In the genomic region with DNA sequence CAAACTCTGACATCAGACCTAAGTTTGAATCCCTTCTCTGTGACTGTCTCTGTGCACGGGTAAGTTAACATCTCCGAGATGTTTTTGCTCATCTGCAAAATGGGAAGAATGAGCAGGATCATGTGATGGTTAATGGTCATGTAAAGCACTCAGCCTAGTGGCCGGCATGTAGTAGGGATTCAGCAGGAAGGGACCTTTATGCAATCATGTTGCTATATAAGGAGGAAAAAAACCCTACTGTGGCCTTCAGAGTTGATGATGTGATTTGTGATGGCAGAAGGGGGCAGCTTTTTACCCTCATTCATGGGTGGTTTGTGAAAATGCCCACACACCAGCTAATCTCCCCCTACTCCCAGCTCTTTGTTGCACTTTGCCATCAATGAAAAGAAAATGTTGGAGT, we compare ENCODE assay signal across 2 cellular contexts.
TF ChIP-seq lines count a peak whose summit lies in the region.

No MANE protein-coding gene starts in this region.

TF ChIP-seq in HepG2, 621 proteins besides CTCF, POLR2A, EP300 and RAD21 (continues in another document):
- TF ChIP-seq, protein P1, sequence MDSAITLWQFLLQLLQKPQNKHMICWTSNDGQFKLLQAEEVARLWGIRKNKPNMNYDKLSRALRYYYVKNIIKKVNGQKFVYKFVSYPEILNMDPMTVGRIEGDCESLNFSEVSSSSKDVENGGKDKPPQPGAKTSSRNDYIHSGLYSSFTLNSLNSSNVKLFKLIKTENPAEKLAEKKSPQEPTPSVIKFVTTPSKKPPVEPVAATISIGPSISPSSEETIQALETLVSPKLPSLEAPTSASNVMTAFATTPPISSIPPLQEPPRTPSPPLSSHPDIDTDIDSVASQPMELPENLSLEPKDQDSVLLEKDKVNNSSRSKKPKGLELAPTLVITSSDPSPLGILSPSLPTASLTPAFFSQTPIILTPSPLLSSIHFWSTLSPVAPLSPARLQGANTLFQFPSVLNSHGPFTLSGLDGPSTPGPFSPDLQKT (CRISPR knock-in tag; IDR thresholded peaks at IDR 0.05; ENCODE audit: borderline replicate concordance): no peak
- TF ChIP-seq ZNF629 (CRISPR knock-in tag; conservative IDR thresholded peaks at IDR 0.05) (peak; percentile 83), ZNF605 (CRISPR knock-in tag; IDR thresholded peaks at IDR 0.05) (no peak), ZNF274 (CRISPR knock-in tag; IDR thresholded peaks at IDR 0.05) (no peak), NPAS2 (CRISPR knock-in tag; IDR thresholded peaks at IDR 0.05; ENCODE audit: borderline replicate concordance) (no peak), CBX5 (CRISPR knock-in tag; IDR thresholded peaks at IDR 0.05; ENCODE audit: borderline replicate concordance) (no peak), PHF21A (CRISPR knock-in tag; IDR thresholded peaks at IDR 0.05) (no peak), EZH2 (conservative IDR thresholded peaks at IDR 0.05; ENCODE audit: low read depth, low read length) (no peak), CCDC6 (CRISPR knock-in tag; IDR thresholded peaks at IDR 0.05) (no peak)
- TF ChIP-seq, protein P2, sequence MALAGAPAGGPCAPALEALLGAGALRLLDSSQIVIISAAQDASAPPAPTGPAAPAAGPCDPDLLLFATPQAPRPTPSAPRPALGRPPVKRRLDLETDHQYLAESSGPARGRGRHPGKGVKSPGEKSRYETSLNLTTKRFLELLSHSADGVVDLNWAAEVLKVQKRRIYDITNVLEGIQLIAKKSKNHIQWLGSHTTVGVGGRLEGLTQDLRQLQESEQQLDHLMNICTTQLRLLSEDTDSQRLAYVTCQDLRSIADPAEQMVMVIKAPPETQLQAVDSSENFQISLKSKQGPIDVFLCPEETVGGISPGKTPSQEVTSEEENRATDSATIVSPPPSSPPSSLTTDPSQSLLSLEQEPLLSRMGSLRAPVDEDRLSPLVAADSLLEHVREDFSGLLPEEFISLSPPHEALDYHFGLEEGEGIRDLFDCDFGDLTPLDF (CRISPR knock-in tag; IDR thresholded peaks at IDR 0.05): no peak
- TF ChIP-seq, protein P3, sequence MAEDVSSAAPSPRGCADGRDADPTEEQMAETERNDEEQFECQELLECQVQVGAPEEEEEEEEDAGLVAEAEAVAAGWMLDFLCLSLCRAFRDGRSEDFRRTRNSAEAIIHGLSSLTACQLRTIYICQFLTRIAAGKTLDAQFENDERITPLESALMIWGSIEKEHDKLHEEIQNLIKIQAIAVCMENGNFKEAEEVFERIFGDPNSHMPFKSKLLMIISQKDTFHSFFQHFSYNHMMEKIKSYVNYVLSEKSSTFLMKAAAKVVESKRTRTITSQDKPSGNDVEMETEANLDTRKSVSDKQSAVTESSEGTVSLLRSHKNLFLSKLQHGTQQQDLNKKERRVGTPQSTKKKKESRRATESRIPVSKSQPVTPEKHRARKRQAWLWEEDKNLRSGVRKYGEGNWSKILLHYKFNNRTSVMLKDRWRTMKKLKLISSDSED (CRISPR knock-in tag; IDR thresholded peaks at IDR 0.05): no peak
- TF ChIP-seq, protein P4, sequence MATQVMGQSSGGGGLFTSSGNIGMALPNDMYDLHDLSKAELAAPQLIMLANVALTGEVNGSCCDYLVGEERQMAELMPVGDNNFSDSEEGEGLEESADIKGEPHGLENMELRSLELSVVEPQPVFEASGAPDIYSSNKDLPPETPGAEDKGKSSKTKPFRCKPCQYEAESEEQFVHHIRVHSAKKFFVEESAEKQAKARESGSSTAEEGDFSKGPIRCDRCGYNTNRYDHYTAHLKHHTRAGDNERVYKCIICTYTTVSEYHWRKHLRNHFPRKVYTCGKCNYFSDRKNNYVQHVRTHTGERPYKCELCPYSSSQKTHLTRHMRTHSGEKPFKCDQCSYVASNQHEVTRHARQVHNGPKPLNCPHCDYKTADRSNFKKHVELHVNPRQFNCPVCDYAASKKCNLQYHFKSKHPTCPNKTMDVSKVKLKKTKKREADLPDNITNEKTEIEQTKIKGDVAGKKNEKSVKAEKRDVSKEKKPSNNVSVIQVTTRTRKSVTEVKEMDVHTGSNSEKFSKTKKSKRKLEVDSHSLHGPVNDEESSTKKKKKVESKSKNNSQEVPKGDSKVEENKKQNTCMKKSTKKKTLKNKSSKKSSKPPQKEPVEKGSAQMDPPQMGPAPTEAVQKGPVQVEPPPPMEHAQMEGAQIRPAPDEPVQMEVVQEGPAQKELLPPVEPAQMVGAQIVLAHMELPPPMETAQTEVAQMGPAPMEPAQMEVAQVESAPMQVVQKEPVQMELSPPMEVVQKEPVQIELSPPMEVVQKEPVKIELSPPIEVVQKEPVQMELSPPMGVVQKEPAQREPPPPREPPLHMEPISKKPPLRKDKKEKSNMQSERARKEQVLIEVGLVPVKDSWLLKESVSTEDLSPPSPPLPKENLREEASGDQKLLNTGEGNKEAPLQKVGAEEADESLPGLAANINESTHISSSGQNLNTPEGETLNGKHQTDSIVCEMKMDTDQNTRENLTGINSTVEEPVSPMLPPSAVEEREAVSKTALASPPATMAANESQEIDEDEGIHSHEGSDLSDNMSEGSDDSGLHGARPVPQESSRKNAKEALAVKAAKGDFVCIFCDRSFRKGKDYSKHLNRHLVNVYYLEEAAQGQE (IDR thresholded peaks at IDR 0.05; ENCODE audit: borderline replicate concordance in 1 of 2, low read depth in 1 of 2, low read length in 2 of 2): no peak

TF ChIP-seq in GM12891, 5 proteins besides CTCF, POLR2A, EP300 and RAD21:
- TF ChIP-seq SPI1 (IDR thresholded peaks at IDR 0.05; ENCODE audit: low read depth, low read length) (no peak), PAX5 (IDR thresholded peaks at IDR 0.05; ENCODE audit: insufficient read depth, low read length, severe bottlenecking) (no peak), POLR2AphosphoS5 (IDR thresholded peaks at IDR 0.05; ENCODE audit: low read depth, low read length) (no peak), POU2F2 (IDR thresholded peaks at IDR 0.05; ENCODE audit: low read depth, low read length) (no peak), TAF1 (IDR thresholded peaks at IDR 0.05; ENCODE audit: low read depth, low read length) (no peak)
